In genomic region chr19:44903602-44904425, GRCh38 we compare ENCODE assay signal across 9 cellular contexts. TPM values are rescaled to one million over a fixed set of nuclear protein-coding genes. Genes with fewer than 3 reads are reported as not detected.
DNase-seq lines count a peak whose midpoint lies in the region; ATAC-seq and TF ChIP-seq lines count a peak whose summit lies in the region.
"Had no signal": no experiment of that assay in that cellular context is flagged by ENCODE, and none has a peak within 500 bp of the region (broad histone marks: within the 10 kb centered on the region; RNA-seq: fewer than 3 reads in every experiment).

No MANE protein-coding gene starts in this region.

- no peaks in the 10 kb centered on the region for H3K9me3 ChIP-seq in T-helper 17 cell (ENCODE audit: control insufficient read depth, low read length, poor library complexity, severe bottlenecking)
- no peaks in the 10 kb centered on the region for H3K9me3 ChIP-seq in adrenal gland (replicated peaks in 1 of 3)
- no peaks in the 10 kb centered on the region for H3K9me3 ChIP-seq in sigmoid colon

- H3K36me3 Mint-ChIP-seq in T-helper 17 cell (ENCODE audit: low read depth), result peaks cover 5% of the 10 kb centered on the region

- H3K4me3 Mint-ChIP-seq in T-helper 17 cell, result no peak overlapping the region

- no peak for TF ChIP-seq POLR2A in adrenal gland (IDR thresholded peaks at IDR 0.05)
- no peak for TF ChIP-seq POLR2A in sigmoid colon (IDR thresholded peaks at IDR 0.05)

- H3K36me3 ChIP-seq in adrenal gland (replicated peaks in 1 of 2) (peaks cover 0 to 40% of the 10 kb centered on the region in 2 donors), sigmoid colon (peaks cover 0 to 35% (median 15%) of the 10 kb centered on the region in 4 donors)

- peaks cover 8% of the 10 kb centered on the region for H3K4me1 Mint-ChIP-seq in T-helper 17 cell

- ATAC-seq in T-helper 17 cell (peak; percentile 77), left ventricle myocardium superior (peak; percentile 77), HG03196 (IDR thresholded peaks at IDR 0.05; ENCODE audit: unreplicated experiment) (no peak)

- H3K27me3 ChIP-seq in adrenal gland (no peaks in the 10 kb centered on the region), sigmoid colon (peaks cover 9 to 34% (median 24%) of the 10 kb centered on the region in 3 donors)

- DNase-seq in Daoy (ENCODE audit: low read depth) (peak; percentile 70), Kasumi-1 (lab: John Stamatoyannopoulos, UW) (peak; percentile 66 to 68), T-helper 17 cell (peak; percentile 60 to 83 (median 67)), adrenal gland (peak; percentile 69 to 89 (median 80)), left ventricle myocardium superior (peak; percentile 84), sigmoid colon (peak; percentile 82), H4 (ENCODE audit: low spot score) (no peak)

- TF ChIP-seq CTCF in adrenal gland (IDR thresholded peaks at IDR 0.05) (peak; percentile 98 to 99 (median 98)), sigmoid colon (IDR thresholded peaks at IDR 0.05) (peak; percentile 82 to 100 (median 96))

- H3K27ac Mint-ChIP-seq in T-helper 17 cell, result no peak overlapping the region

- H3K4me3 ChIP-seq in adrenal gland (no peak overlapping the region), sigmoid colon (no peak overlapping the region)

- peaks cover 14% of the 10 kb centered on the region for H3K27me3 Mint-ChIP-seq in T-helper 17 cell

- H3K27ac ChIP-seq in adrenal gland (peak overlapping the region; percentile 7 to 84 (median 82)), sigmoid colon (no peak overlapping the region)

- TF ChIP-seq EP300 in sigmoid colon (IDR thresholded peaks at IDR 0.05), result no peak

- intact Hi-C loops in adrenal gland (cut with DNase I) (loop anchor here (2.0 to 10.0 kb wide), 4 partner anchors 47 to 163 kb away; no protein-coding TSS in a partner anchor), left ventricle myocardium superior (cut with micrococcal nuclease) (loop anchor here (5.0 kb wide), 1 partner anchor 48 kb away; no protein-coding TSS in a partner anchor), sigmoid colon (cut with DNase I) (loop anchor here (1.0 kb wide), 1 partner anchor 47 kb away; no protein-coding TSS in a partner anchor)

- 1 to 11% (median 9%) methylated on average over 16 to 24 of the region's 24 CpGs for WGBS in adrenal gland, 4 donors
- WGBS in sigmoid colon, 2 donors, result 10 to 24% methylated on average over 24 of the region's 24 CpGs

- H3K4me1 ChIP-seq in adrenal gland (replicated peaks in 1 of 2) (peaks cover 16 to 31% of the 10 kb centered on the region in 2 donors), sigmoid colon (peaks cover 0 to 6% (median 5%) of the 10 kb centered on the region in 4 donors)

RNA-seq across cellular contexts. Expression of gene APOE, which starts 1.8 kb away (rescaled TPM):
- 0.86 and 1.6 TPM in 2 replicates for total RNA-seq in Daoy (2014; rRNA removed; shearing (Covaris generic))
- total RNA-seq in T-helper 17 cell (1 to 10 TPM; 1.3 to 2.0 TPM), adrenal gland (over 10,000 TPM in 4 of 8 donors, 1,000 to 10,000 TPM in 4; 3,098 to 21,602 (median 8,944) TPM), left ventricle myocardium superior (18.9 TPM), sigmoid colon (100 to 1,000 TPM in 2 of 4 donors, 10 to 100 TPM in 2; 63.5 to 188 (median 92.2) TPM)
- polyA plus RNA-seq in adrenal gland (over 10,000 TPM in 2 of 3 donors, 100 to 1,000 TPM in 1; 569 to 15,573 (median 10,217) TPM), sigmoid colon (100 to 1,000 TPM; 111 to 326 (median 208) TPM)
- 0.33 and 0.75 TPM in 2 replicates for total RNA-seq in H4 (2014; rRNA removed; shearing (Covaris generic))

RNA-seq across cellular contexts. Expression of gene APOC1, which starts 10.6 kb away (rescaled TPM):
- 4.4 and 24.5 TPM in 2 replicates for total RNA-seq in Daoy (2014; rRNA removed; shearing (Covaris generic))
- total RNA-seq in T-helper 17 cell, result not detected
- 1,000 to 10,000 TPM; 1,263 to 3,854 (median 2,160) TPM for total RNA-seq in adrenal gland
- 1,000 to 10,000 TPM in 2 of 3 donors, 100 to 1,000 TPM in 1; 583 to 2,292 (median 2,067) TPM for polyA plus RNA-seq in adrenal gland
- total RNA-seq in left ventricle myocardium superior, result 1.7 TPM
- total RNA-seq in sigmoid colon, result 10 to 100 TPM in 1 of 4 donors, 1 to 10 TPM in 2, not detected in 1; 2.3 to 11.8 (median 5.8) TPM
- polyA plus RNA-seq in sigmoid colon, result 10 to 100 TPM; 46.2 to 73.3 (median 49.9) TPM
- total RNA-seq in H4 (2014; rRNA removed; shearing (Covaris generic)), result not detected in 2 replicates

RNA-seq across cellular contexts. Expression of gene TOMM40, which starts 12.8 kb away (rescaled TPM):
- total RNA-seq in Daoy (2014; rRNA removed; shearing (Covaris generic)), result 170 and 179 TPM in 2 replicates
- 10 to 100 TPM; 29.0 to 34.8 TPM for total RNA-seq in T-helper 17 cell
- total RNA-seq in adrenal gland, result 100 to 1,000 TPM in 3 of 8 donors, 10 to 100 TPM in 5; 53.1 to 248 (median 68.5) TPM
- 100 to 1,000 TPM in 1 of 3 donors, 10 to 100 TPM in 2; 63.2 to 112 (median 70.5) TPM for polyA plus RNA-seq in adrenal gland
- total RNA-seq in left ventricle myocardium superior, result 49.8 TPM
- 10 to 100 TPM; 21.6 to 40.2 (median 33.1) TPM for total RNA-seq in sigmoid colon
- polyA plus RNA-seq in sigmoid colon, result 10 to 100 TPM; 32.4 to 76.8 (median 32.4) TPM
- 59.0 and 68.6 TPM in 2 replicates for total RNA-seq in H4 (2014; rRNA removed; shearing (Covaris generic))

RNA-seq across cellular contexts. Expression of gene APOC4, which starts 38.2 kb away (rescaled TPM):
- total RNA-seq in Daoy (2014; rRNA removed; shearing (Covaris generic)), result not detected in 2 replicates
- total RNA-seq in T-helper 17 cell (not detected), adrenal gland (1 to 10 TPM in 3 of 8 donors, under 1 TPM in 1, not detected in 4; 0.83 to 4.5 (median 1.4) TPM), left ventricle myocardium superior (not detected), sigmoid colon (not detected)
- polyA plus RNA-seq in adrenal gland (1 to 10 TPM in 1 of 3 donors, under 1 TPM in 1, not detected in 1; 0.67 to 2.4 TPM), sigmoid colon (not detected)
- total RNA-seq in H4 (2014; rRNA removed; shearing (Covaris generic)), result not detected in 2 replicates
- polyA plus RNA-seq: adipose tissue had no signal

RNA-seq across cellular contexts. Expression of gene APOC2, which starts 42.0 kb away (rescaled TPM):
- total RNA-seq in Daoy (2014; rRNA removed; shearing (Covaris generic)), result not detected in 2 replicates
- total RNA-seq in T-helper 17 cell (not detected), adrenal gland (10 to 100 TPM in 1 of 8 donors, 1 to 10 TPM in 6, not detected in 1; 1.3 to 12.2 (median 4.2) TPM), left ventricle myocardium superior (not detected), sigmoid colon (not detected)
- polyA plus RNA-seq in adrenal gland (10 to 100 TPM in 2 of 3 donors, 1 to 10 TPM in 1; 5.4 to 68.1 (median 14.2) TPM), sigmoid colon (10 to 100 TPM in 1 of 3 donors, 1 to 10 TPM in 2; 3.0 to 10.6 (median 3.3) TPM)
- total RNA-seq in H4 (2014; rRNA removed; shearing (Covaris generic)), result not detected in 2 replicates

Comparison
In these comparisons a context has a peak if more than half of its experiments do, and no peak if none do; other contexts are left out.
1. H3K27ac ChIP-seq: peak in adrenal gland (5 of 5); none in sigmoid colon (0 of 4).
2. RNA of gene APOE, which starts 1.8 kb away (total RNA-seq): 3,098 to 21,602 TPM in adrenal gland; 63.5 to 188 TPM in sigmoid colon, 18.9 TPM in left ventricle myocardium superior (single experiment), 1.3 to 2.0 TPM in T-helper 17 cell, 0.86 to 1.6 TPM in Daoy and 0.33 to 0.75 TPM in H4; every median in the first group is over 10 times any median in the second.
3. RNA of gene APOC1, which starts 10.6 kb away (total RNA-seq): 1,263 to 3,854 TPM in adrenal gland; 2.3 to 11.8 TPM in sigmoid colon, 4.4 to 24.5 TPM in Daoy, 1.7 TPM in left ventricle myocardium superior (single experiment), not detected in T-helper 17 cell and not detected in H4; every median in the first group is over 10 times any median in the second.